Comparison of ENCODE assay signal across 17 cellular contexts in the genomic region with DNA sequence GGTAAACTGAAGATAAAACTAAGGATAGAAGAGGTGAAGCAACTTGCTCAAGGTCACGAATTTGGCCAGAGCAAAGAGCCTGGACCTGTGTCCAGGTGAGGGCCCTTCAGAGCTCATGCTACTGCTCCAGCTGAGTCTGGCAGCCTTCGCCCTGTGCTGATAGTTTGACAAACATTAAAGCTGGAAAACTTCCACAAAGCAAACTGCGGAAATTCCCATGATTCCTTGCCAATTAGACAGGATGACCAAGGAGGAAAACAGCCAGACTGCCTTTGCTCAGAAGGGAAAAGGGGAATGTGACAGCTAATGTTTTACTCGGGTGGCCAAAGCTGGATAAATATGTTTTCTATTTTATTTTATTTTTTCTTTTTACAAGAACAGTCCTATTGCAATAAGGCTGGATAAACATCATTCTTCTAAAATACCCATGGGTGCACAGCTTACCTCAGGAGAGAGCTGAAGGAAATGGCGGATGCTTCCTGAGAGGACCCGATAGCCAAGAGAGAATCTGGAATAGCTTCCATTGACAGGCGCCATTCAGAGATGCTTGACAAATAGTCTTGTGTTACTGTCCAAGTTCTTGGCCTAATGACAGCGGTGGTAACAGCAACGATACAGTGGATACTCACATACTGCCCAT. TPM values are rescaled to one million over a fixed set of nuclear protein-coding genes. Genes with fewer than 3 reads are reported as not detected.
DNase-seq lines count a peak whose midpoint lies in the region; ATAC-seq and TF ChIP-seq lines count a peak whose summit lies in the region.
"Had no signal": no experiment of that assay in that cellular context is flagged by ENCODE, and none has a peak within 500 bp of the region (broad histone marks: within the 10 kb centered on the region; RNA-seq: fewer than 3 reads in every experiment).

No MANE protein-coding gene starts in this region.

- no peak; the same call in 1 of the 2 replicates for TF ChIP-seq CTCF in VCaP (conservative IDR thresholded peaks at IDR 0.05)
- TF ChIP-seq CTCF in gastroesophageal sphincter (IDR thresholded peaks at IDR 0.05): no peak
- TF ChIP-seq CTCF in CD14-positive monocyte (IDR thresholded peaks at IDR 0.05): no peak

- H3K27ac Mint-ChIP-seq in CD14-positive monocyte: no peak overlapping the region
- H3K27ac Mint-ChIP-seq: activated T-helper 17 cell treated with anti-CD3 and anti-CD28 coated beads, Interleukin-2, amount 50 U/mL, for 72 hours; type B pancreatic cell had no signal

- TF ChIP-seq EP300 in gastroesophageal sphincter (IDR thresholded peaks at IDR 0.05): no peak

- H3K36me3 ChIP-seq in gastroesophageal sphincter: no peaks in the 10 kb centered on the region

- no peaks in the 10 kb centered on the region for H3K4me1 Mint-ChIP-seq in CD14-positive monocyte
- H3K4me1 Mint-ChIP-seq: activated T-helper 17 cell treated with anti-CD3 and anti-CD28 coated beads, Interleukin-2, amount 50 U/mL, for 72 hours had no signal

- peak; percentile 45 for DNase-seq in AG08396 (ENCODE audit: low spot score)
- DNase-seq in mucosa of gallbladder (ENCODE audit: low spot score): peak; percentile 67
- DNase-seq in NCI-H2029 (lab: John Stamatoyannopoulos, UW): no peak
- no peak for DNase-seq in OCI-M2 (lab: John Stamatoyannopoulos, UW; ENCODE audit: unreplicated experiment)
- no peak for DNase-seq in UCSD-AML1 (lab: John Stamatoyannopoulos, UW; ENCODE audit: unreplicated experiment)
- DNase-seq in CD14-positive monocyte (ENCODE audit: low spot score): no peak
- DNase-seq: DMS79, mesendoderm, NCI-H1436 treated with DMSO at 0.1 percent for 48 hours, NCI-H510A, occipital lobe, T-helper 9 cell had no signal

- H3K27ac ChIP-seq in VCaP (peak overlapping the region; percentile 63), gastroesophageal sphincter (no peak overlapping the region)
- H3K27ac ChIP-seq: RWPE1 had no signal

- H3K27me3 ChIP-seq in gastroesophageal sphincter: no peaks in the 10 kb centered on the region

- H3K36me3 Mint-ChIP-seq in CD14-positive monocyte: no peaks in the 10 kb centered on the region
- H3K36me3 Mint-ChIP-seq: type B pancreatic cell had no signal

- no peak overlapping the region for H3K4me3 ChIP-seq in gastroesophageal sphincter

- H3K27me3 Mint-ChIP-seq in CD14-positive monocyte (ENCODE audit: low read depth in 3 of 3): peaks cover 0 to 1% (median under 1%) of the 10 kb centered on the region in 3 donors
- H3K27me3 Mint-ChIP-seq: activated T-helper 17 cell treated with anti-CD3 and anti-CD28 coated beads, Interleukin-2, amount 50 U/mL, for 72 hours had no signal

- peaks cover 0 to 12% (median 10%) of the 10 kb centered on the region in 7 donors for H3K9me3 Mint-ChIP-seq in CD14-positive monocyte

- no peak overlapping the region for H3K4me3 Mint-ChIP-seq in CD14-positive monocyte
- H3K4me3 Mint-ChIP-seq: activated T-helper 17 cell treated with anti-CD3 and anti-CD28 coated beads, Interleukin-2, amount 50 U/mL, for 72 hours; type B pancreatic cell had no signal

- peak; percentile 28 for ATAC-seq in gastroesophageal sphincter
- ATAC-seq: activated T-helper 17 cell treated with anti-CD3 and anti-CD28 coated beads, Interleukin-2, amount 50 U/mL, for 72 hours had no signal

- no peaks in the 10 kb centered on the region for H3K9me3 ChIP-seq in gastroesophageal sphincter

- no peak for TF ChIP-seq POLR2A in gastroesophageal sphincter (IDR thresholded peaks at IDR 0.05)

- intact Hi-C loops in CD14-positive monocyte (cut with micrococcal nuclease): no loop called here

- WGBS in gastroesophageal sphincter (ENCODE audit: low coverage in 1 of 2), 2 donors: 40 to 49% methylated on average over 8 to 9 of the region's 9 CpGs

- peaks cover 0 to 8% (median 0%) of the 10 kb centered on the region in 3 donors for H3K4me1 ChIP-seq in gastroesophageal sphincter

RNA-seq across cellular contexts. Expression of gene CTAGE1, which starts 5.3 kb away (rescaled TPM):
- not detected for total RNA-seq in gastroesophageal sphincter
- total RNA-seq in mucosa of gallbladder: 0.06 TPM
- polyA plus RNA-seq in CD14-positive monocyte: not detected
- total RNA-seq: activated T-helper 17 cell treated with anti-CD3 and anti-CD28 coated beads, Interleukin-2, amount 50 U/mL, for 72 hours; occipital lobe had no signal

Comparison
In these comparisons a context has a peak if more than half of its experiments do, and no peak if none do; other contexts are left out.
1. DNase-seq: peak in AG08396 (single experiment) and mucosa of gallbladder (single experiment); none in NCI-H2029 (single experiment), OCI-M2 (single experiment), UCSD-AML1 (single experiment) and CD14-positive monocyte (single experiment).